In genomic region chr2:211367711-211368110, GRCh38 we compare ENCODE assay signal across 11 cellular contexts.
DNase-seq lines count a peak whose midpoint lies in the region; ATAC-seq and TF ChIP-seq lines count a peak whose summit lies in the region.
"Had no signal": no experiment of that assay in that cellular context is flagged by ENCODE, and none has a peak within 500 bp of the region (broad histone marks: within the 10 kb centered on the region; RNA-seq: fewer than 3 reads in every experiment).

No MANE protein-coding gene starts in this region.

- no peaks in the 10 kb centered on the region for H3K27me3 ChIP-seq in GM23338 (ENCODE audit: insufficient read depth)
- no peaks in the 10 kb centered on the region for H3K27me3 ChIP-seq in brain microvascular endothelial cell (replicated peaks)
- H3K27me3 ChIP-seq in esophagus squamous epithelium: no peaks in the 10 kb centered on the region
- no peaks in the 10 kb centered on the region for H3K27me3 ChIP-seq in upper lobe of right lung

- H3K4me3 ChIP-seq in GM23338 (no peak overlapping the region), brain microvascular endothelial cell (ENCODE audit: low read depth, low read length) (no peak overlapping the region), esophagus squamous epithelium (no peak overlapping the region), upper lobe of right lung (no peak overlapping the region)

- no peaks in the 10 kb centered on the region for H3K9me2 ChIP-seq in GM23338 (ENCODE audit: insufficient read depth)

- peaks cover 18% of the 10 kb centered on the region for H3K9me3 Mint-ChIP-seq in GM23338

- H3F3A ChIP-seq in GM23338 (replicated peaks; ENCODE audit: low read depth): no peaks in the 10 kb centered on the region

- no peak overlapping the region; the same call in 2 of the 3 replicates for H3K4me3 Mint-ChIP-seq in GM23338

- TF ChIP-seq CTCF in GM23338 (conservative IDR thresholded peaks at IDR 0.05; ENCODE audit: low read depth in 2 of 2) (no peak), brain microvascular endothelial cell (IDR thresholded peaks at IDR 0.05; ENCODE audit: low read depth, low read length, missing control alignments) (no peak), esophagus squamous epithelium (IDR thresholded peaks at IDR 0.05) (no peak), upper lobe of right lung (IDR thresholded peaks at IDR 0.05) (no peak)

- no peak overlapping the region for H3K4me2 ChIP-seq in GM23338

- WGBS in esophagus squamous epithelium, 2 donors: 61 to 67% methylated on average over 4 of the region's 4 CpGs

- H3K4me1 ChIP-seq in GM23338 (ENCODE audit: insufficient read depth) (peaks cover 32% of the 10 kb centered on the region), esophagus squamous epithelium (no peaks in the 10 kb centered on the region), upper lobe of right lung (no peaks in the 10 kb centered on the region)

- no peaks in the 10 kb centered on the region for H3K27me3 Mint-ChIP-seq in GM23338 (ENCODE audit: insufficient read depth, low read depth, poor library complexity)

- H3K27ac ChIP-seq in GM23338 (ENCODE audit: low read depth) (no peak overlapping the region), brain microvascular endothelial cell (no peak overlapping the region), esophagus squamous epithelium (no peak overlapping the region), upper lobe of right lung (no peak overlapping the region)

- intact Hi-C loops in head of caudate nucleus (cut with DNase I): no loop called here
- intact Hi-C loops in esophagus squamous epithelium (cut with DNase I): no loop called here
- intact Hi-C loops in Right ventricle myocardium superior (cut with DNase I): no loop called here
- intact Hi-C loops in upper lobe of right lung (cut with DNase I): no loop called here

- H3K9me3 ChIP-seq in esophagus squamous epithelium (no peaks in the 10 kb centered on the region), upper lobe of right lung (no peaks in the 10 kb centered on the region)

- H3K36me3 ChIP-seq in GM23338 (ENCODE audit: insufficient read depth) (no peaks in the 10 kb centered on the region), brain microvascular endothelial cell (replicated peaks) (no peaks in the 10 kb centered on the region), esophagus squamous epithelium (no peaks in the 10 kb centered on the region), upper lobe of right lung (no peaks in the 10 kb centered on the region)

- H3K79me2 ChIP-seq in GM23338 (replicated peaks; ENCODE audit: insufficient read depth): no peaks in the 10 kb centered on the region

- ATAC-seq in GM18868 (IDR thresholded peaks at IDR 0.05; ENCODE audit: unreplicated experiment): peak; percentile 98
- ATAC-seq in GM23338: no peak
- peak; percentile 95 for ATAC-seq in HG03571 (IDR thresholded peaks at IDR 0.05; ENCODE audit: unreplicated experiment)
- no peak for ATAC-seq in Right ventricle myocardium superior (ENCODE audit: poor library complexity)
- ATAC-seq in upper lobe of right lung: no peak

- no peak for DNase-seq in GM23338 (ENCODE audit: low spot score)
- DNase-seq in head of caudate nucleus: peak in 22 of 42 donors; percentile 7 to 61 (median 26)
- no peak for DNase-seq in brain microvascular endothelial cell
- DNase-seq in esophagus squamous epithelium (lab: John Stamatoyannopoulos, UW): no peak
- DNase-seq in Right ventricle myocardium superior: no peak
- no peak for DNase-seq in upper lobe of right lung
- DNase-seq: cortex of kidney, midbrain, NCI-H1436 had no signal

- H3K36me3 Mint-ChIP-seq in GM23338 (ENCODE audit: low read depth): peaks cover 19% of the 10 kb centered on the region

- H4K20me1 ChIP-seq in GM23338 (replicated peaks; ENCODE audit: insufficient read depth): no peaks in the 10 kb centered on the region

- TF ChIP-seq POLR2A in esophagus squamous epithelium (IDR thresholded peaks at IDR 0.05): no peak

- in situ Hi-C loops in brain microvascular endothelial cell (cut with HindIII; ENCODE audit: low pct_ligation_motif_present, low sequenced_read_pairs): no loop called here

- no peak overlapping the region for H3K27ac Mint-ChIP-seq in GM23338

- peaks cover 21% of the 10 kb centered on the region for H3K4me1 Mint-ChIP-seq in GM23338

- peak overlapping the region; percentile 75 for H2AFZ ChIP-seq in GM23338

TF ChIP-seq in GM23338, 12 proteins besides CTCF, POLR2A, EP300 and RAD21 (continues in another document):
- no peak for TF ChIP-seq POLR2AphosphoS5 (IDR thresholded peaks at IDR 0.05; ENCODE audit: low read depth)
- TF ChIP-seq ZNF462 (CRISPR knock-in tag; IDR thresholded peaks at IDR 0.05): no peak
- TF ChIP-seq ZNF331 (CRISPR knock-in tag; IDR thresholded peaks at IDR 0.05; ENCODE audit: low read depth): no peak
- no peak for TF ChIP-seq EZH2phosphoT487 (IDR thresholded peaks at IDR 0.05; ENCODE audit: unreplicated experiment)
- TF ChIP-seq ZNF114 (CRISPR knock-in tag; IDR thresholded peaks at IDR 0.05): no peak

Comparison
In these comparisons a context has a peak if more than half of its experiments do, and no peak if none do; other contexts are left out.
1. ATAC-seq: peak in GM18868 (single experiment) and HG03571 (single experiment); none in GM23338 (single experiment), Right ventricle myocardium superior (single experiment) and upper lobe of right lung (single experiment).
2. DNase-seq: peak in head of caudate nucleus (22 of 42); none in GM23338 (single experiment), brain microvascular endothelial cell (single experiment), esophagus squamous epithelium (single experiment), Right ventricle myocardium superior (single experiment) and upper lobe of right lung (single experiment).